Comparison of ENCODE assay signal across 8 cellular contexts in the genomic region with DNA sequence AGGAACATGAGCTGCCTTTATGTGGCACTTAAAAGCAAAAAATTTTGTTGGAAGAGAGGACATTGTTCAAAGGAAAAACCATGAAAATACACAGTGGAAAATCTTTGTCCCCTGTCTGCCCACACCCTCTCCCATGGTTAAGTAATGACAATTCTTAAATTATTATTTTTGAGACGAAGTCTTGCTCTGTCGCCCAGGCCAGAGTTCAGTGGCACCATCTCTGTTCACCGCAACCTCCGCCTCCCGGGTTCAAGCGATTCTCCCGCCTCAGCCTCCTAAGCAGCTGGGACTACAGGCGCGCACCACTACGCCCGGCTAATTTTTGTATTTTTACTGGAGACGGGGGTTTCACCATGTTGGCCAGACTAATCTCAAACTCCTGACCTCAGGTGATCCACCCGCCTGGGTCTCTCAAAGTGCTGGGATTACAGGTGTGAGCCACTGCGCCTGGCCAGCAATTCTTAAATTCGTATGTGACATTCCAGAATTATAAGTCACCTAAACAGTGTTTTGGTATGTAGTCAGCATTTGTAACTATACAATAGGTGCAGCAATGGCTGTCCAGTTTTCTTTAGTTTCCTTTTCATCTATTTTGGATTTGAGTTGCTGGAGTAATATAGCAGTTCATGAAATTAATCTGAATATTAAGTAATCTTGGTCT. TPM values are rescaled to one million over a fixed set of nuclear protein-coding genes. Genes with fewer than 3 reads are reported as not detected.
A peak's percentile ranks its signal among the peaks of the same experiment; 100 is the strongest.
DNase-seq lines count a peak whose midpoint lies in the region; ATAC-seq and TF ChIP-seq lines count a peak whose summit lies in the region.

No MANE protein-coding gene starts in this region.

- peaks cover under 1% of the 10 kb centered on the region for H3K27me3 Mint-ChIP-seq in activated CD4-positive, alpha-beta memory T cell treated with anti-CD3 and anti-CD28 coated beads for 36 hours
- H3K27me3 Mint-ChIP-seq in stimulated activated naive B cell treated with anti-CD40 and anti-IgM and Interleukin-4, amounts not matched to agents 10 μg/mL and 1 μg/mL and 100 μg/mL, for 72 hours, result no peaks in the 10 kb centered on the region

- CTCF ChIA-PET in HCT116 (lab: Charles Lee), result no interaction called here
- CTCF ChIA-PET in activated CD4-positive, alpha-beta memory T cell treated with anti-CD3 and anti-CD28 coated beads for 36 hours (lab: Charles Lee), result interaction anchor here (0.6 to 1.9 kb wide), 3 partner anchors 11 to 313 kb away, joined by 3 to 8 read pairs (median 3); no protein-coding TSS in a partner anchor

- peaks cover 44% of the 10 kb centered on the region for H3K79me2 ChIP-seq in HCT116 (ENCODE audit: insufficient read depth, low read length)

- peaks cover 28% of the 10 kb centered on the region for H3K36me3 Mint-ChIP-seq in activated CD4-positive, alpha-beta memory T cell treated with anti-CD3 and anti-CD28 coated beads for 36 hours
- H3K36me3 Mint-ChIP-seq in stimulated activated naive B cell treated with anti-CD40 and anti-IgM and Interleukin-4, amounts not matched to agents 10 μg/mL and 1 μg/mL and 100 μg/mL, for 72 hours, result peaks cover 10 to 13% of the 10 kb centered on the region in 2 donors

- POLR2A ChIA-PET in HCT116 (lab: Charles Lee), result no interaction called here
- POLR2A ChIA-PET in activated CD4-positive, alpha-beta memory T cell treated with anti-CD3 and anti-CD28 coated beads for 36 hours (lab: Charles Lee), result interaction anchor here (0.6 to 2.7 kb wide), 3 partner anchors 11 to 82 kb away, joined by 3 to 19 read pairs (median 4); partner anchors contain the start of genes CAGE1 and RIOK1

- H3K27me3 ChIP-seq in HCT116 (ENCODE audit: insufficient read depth, low read length) (no peaks in the 10 kb centered on the region), iPS DF 6.9 (ENCODE audit: control insufficient read depth, insufficient read depth, low read length) (no peaks in the 10 kb centered on the region)

- H3K4me3 ChIP-seq in HCT116 (replicated peaks in 1 of 2; ENCODE audit: low read depth in 1 of 2, low read length in 2 of 2) (peak overlapping the region; percentile 82 to 98), iPS DF 6.9 (ENCODE audit: low read length) (peak overlapping the region; percentile 14; the same call in 1 of the 2 replicates)

- H3K27ac ChIP-seq in HCT116 (ENCODE audit: low read depth, low read length), result peak overlapping the region; percentile 89
- H3K27ac ChIP-seq in iPS DF 6.9 (ENCODE audit: low read length), result no peak overlapping the region

- WGBS in iPS DF 6.9 (ENCODE audit: insufficient coverage, insufficient read length), result no CpG with 5 or more reads among the region's 15 CpGs

- peak overlapping the region; percentile 81 for H3K4me2 ChIP-seq in HCT116 (ENCODE audit: low read length)

- peak overlapping the region; percentile 94 for H3K9ac ChIP-seq in HCT116 (ENCODE audit: low read length)

- RAD21 ChIA-PET in HCT116 (lab: Charles Lee; ENCODE audit: low non-redundant PET in 1 of 2, low total read pairs in 2 of 2, uncharacterized antibody in 2 of 2, unreplicated experiment in 2 of 2), result no interaction called here

- H3K4me1 ChIP-seq in HCT116 (ENCODE audit: control insufficient read depth in 1 of 2, insufficient read depth in 2 of 2, low read length in 2 of 2), result peaks cover 18 to 31% of the 10 kb centered on the region in 2 experiments
- no peaks in the 10 kb centered on the region for H3K4me1 ChIP-seq in iPS DF 6.9 (ENCODE audit: control insufficient read depth, insufficient read depth, low read length)

- TF ChIP-seq POLR2A in HCT116 (IDR thresholded peaks at IDR 0.05; ENCODE audit: borderline replicate concordance, extremely low read depth, insufficient read depth, insufficient read length), result no peak

- H3K9me3 ChIP-seq in HCT116 (ENCODE audit: control insufficient read depth in 1 of 2, insufficient read depth in 1 of 2, low read depth in 1 of 2, low read length in 2 of 2) (no peaks in the 10 kb centered on the region), iPS DF 6.9 (ENCODE audit: control insufficient read depth, insufficient read depth, low read length) (no peaks in the 10 kb centered on the region)

- BruUV-seq in HCT116 (replicated peaks; lab: Mats Ljungman, UMichigan), result TSS peak; percentile 97

- peaks cover 6 to 20% of the 10 kb centered on the region in 2 experiments; a peak in 3 of 4 replicates for H3K36me3 ChIP-seq in HCT116 (ENCODE audit: control insufficient read depth in 1 of 2, insufficient read depth in 2 of 2, low read length in 2 of 2)
- H3K36me3 ChIP-seq in iPS DF 6.9 (ENCODE audit: control insufficient read depth, insufficient read depth, low read length), result no peaks in the 10 kb centered on the region; the same call in 1 of the 2 replicates

- peak overlapping the region; percentile 92 for H3K4me3 Mint-ChIP-seq in activated CD4-positive, alpha-beta memory T cell treated with anti-CD3 and anti-CD28 coated beads for 36 hours
- peak overlapping the region; percentile 95 to 97 for H3K4me3 Mint-ChIP-seq in stimulated activated naive B cell treated with anti-CD40 and anti-IgM and Interleukin-4, amounts not matched to agents 10 μg/mL and 1 μg/mL and 100 μg/mL, for 72 hours

- H3K27ac Mint-ChIP-seq in activated CD4-positive, alpha-beta memory T cell treated with anti-CD3 and anti-CD28 coated beads for 36 hours, result peak overlapping the region; percentile 95
- peak overlapping the region; percentile 94 for H3K27ac Mint-ChIP-seq in stimulated activated naive B cell treated with anti-CD40 and anti-IgM and Interleukin-4, amounts not matched to agents 10 μg/mL and 1 μg/mL and 100 μg/mL, for 72 hours

- peaks cover 10% of the 10 kb centered on the region for H3K9me3 Mint-ChIP-seq in activated CD4-positive, alpha-beta memory T cell treated with anti-CD3 and anti-CD28 coated beads for 36 hours
- H3K9me3 Mint-ChIP-seq in stimulated activated naive B cell treated with anti-CD40 and anti-IgM and Interleukin-4, amounts not matched to agents 10 μg/mL and 1 μg/mL and 100 μg/mL, for 72 hours, result no peaks in the 10 kb centered on the region

- peaks cover 33% of the 10 kb centered on the region for H3K4me1 Mint-ChIP-seq in activated CD4-positive, alpha-beta memory T cell treated with anti-CD3 and anti-CD28 coated beads for 36 hours (ENCODE audit: low read depth)
- peaks cover 2 to 14% of the 10 kb centered on the region in 2 donors for H3K4me1 Mint-ChIP-seq in stimulated activated naive B cell treated with anti-CD40 and anti-IgM and Interleukin-4, amounts not matched to agents 10 μg/mL and 1 μg/mL and 100 μg/mL, for 72 hours

- intact Hi-C loops in HCT116 (cut with micrococcal nuclease), result no loop called here
- intact Hi-C loops in activated CD4-positive, alpha-beta memory T cell treated with anti-CD3 and anti-CD28 coated beads for 36 hours (cut with micrococcal nuclease), result loop anchor here (1.0 to 5.0 kb wide), 4 partner anchors 31 to 751 kb away; partner anchors contain the start of genes BLOC1S5, CAGE1, RIOK1 and SNRNP48

- peak; percentile 1; the same call in 1 of the 2 replicates for ATAC-seq in HCT116
- ATAC-seq in stimulated activated naive B cell treated with anti-CD40 and anti-IgM and Interleukin-4, amounts not matched to agents 10 μg/mL and 1 μg/mL and 100 μg/mL, for 72 hours (replicated peaks), result peak in 1 of 2 donors; percentile 1
- ATAC-seq in GM19351 (IDR thresholded peaks at IDR 0.05; ENCODE audit: unreplicated experiment), result no peak
- no peak for ATAC-seq in GM21526 (IDR thresholded peaks at IDR 0.05; ENCODE audit: low FRiP score, unreplicated experiment)

- no peak for TF ChIP-seq CTCF in HCT116 (IDR thresholded peaks at IDR 0.05 in 2 of 3, conservative IDR thresholded peaks at IDR 0.05 in 1 of 3; ENCODE audit: borderline replicate concordance in 1 of 3, insufficient read depth in 1 of 3, low read depth in 2 of 3, low read length in 2 of 3)

- no peak for DNase-seq in HCT116 (ENCODE audit: low read depth, low spot score)
- peak; percentile 13 for DNase-seq in activated CD4-positive, alpha-beta memory T cell treated with anti-CD3 and anti-CD28 coated beads for 36 hours
- DNase-seq in iPS DF 6.9 (ENCODE audit: low read depth, low spot score), result no peak
- no peak for DNase-seq in stimulated activated naive B cell treated with anti-CD40 and anti-IgM and Interleukin-4, amounts not matched to agents 10 μg/mL and 1 μg/mL and 100 μg/mL, for 72 hours
- no peak for DNase-seq in NCI-H1436 (lab: John Stamatoyannopoulos, UW)
- no peak for DNase-seq in NCI-H2196 treated with DMSO at 0.1 percent for 48 hours (lab: John Stamatoyannopoulos, UW; ENCODE audit: unreplicated experiment)

- H3K9me2 ChIP-seq in HCT116 (ENCODE audit: insufficient read depth), result no peaks in the 10 kb centered on the region

- H4K20me1 ChIP-seq in HCT116 (ENCODE audit: insufficient read depth), result peaks cover 5% of the 10 kb centered on the region; the same call in 1 of the 2 replicates

- H2AFZ ChIP-seq in HCT116 (ENCODE audit: low read depth, low read length, poor library complexity, severe bottlenecking), result no peak overlapping the region

- no peak for TF ChIP-seq RAD21 in HCT116 (IDR thresholded peaks at IDR 0.05; ENCODE audit: low read depth)

TF ChIP-seq in HCT116, 20 proteins besides CTCF, POLR2A, EP300 and RAD21:
- TF ChIP-seq FOSL1 (IDR thresholded peaks at IDR 0.05; ENCODE audit: low read depth), result peak; percentile 7; the same call in 1 of the 2 replicates
- no peak for TF ChIP-seq ZFX (IDR thresholded peaks at IDR 0.05)

RNA-seq across cellular contexts. Expression of gene SSR1, which starts 0.6 kb away (rescaled TPM):
- 127 TPM for total RNA-seq in HCT116 (2021; ENCODE audit: unreplicated experiment)
- polyA plus RNA-seq in HCT116 (2012), result 85.0 and 88.0 TPM in 2 replicates
- total RNA-seq in activated CD4-positive, alpha-beta memory T cell treated with anti-CD3 and anti-CD28 coated beads for 36 hours, result 100 to 1,000 TPM; 156 to 164 TPM
